ENCODE assay signal across 22 cellular contexts in genomic region chr2:100259106-100259505, GRCh38.
"Had no signal": no experiment of that assay in that cellular context is flagged by ENCODE, and none has a peak within 500 bp of the region (broad histone marks: within the 10 kb centered on the region; RNA-seq: fewer than 3 reads in every experiment).

No MANE protein-coding gene starts in this region.

- H3K9me3 ChIP-seq: left ventricle myocardium inferior, pancreas, prostate gland, vagina had no signal

- H3K4me2 ChIP-seq: hepatocyte had no signal

- H3K4me3 ChIP-seq: hepatocyte, left ventricle myocardium inferior, lung, pancreas, prostate gland, tibial nerve, vagina had no signal

- ATAC-seq: naive thymus-derived CD8-positive, alpha-beta T cell; pancreas; right cardiac atrium; sciatic nerve; stimulated activated memory B cell treated with anti-CD40 and anti-IgM and Interleukin-4, amounts not matched to agents 10 μg/mL and 1 μg/mL and 100 μg/mL, for 72 hours; stimulated activated naive CD8-positive, alpha-beta T cell treated with anti-CD3 and anti-CD28 coated beads, Interleukin-15, amount 100 ng/mL, for 72 hours had no signal

- H3K79me2 ChIP-seq: hepatocyte had no signal

- H3K27me3 ChIP-seq: hepatocyte, pancreas, tibial nerve, vagina had no signal

- H3K36me3 ChIP-seq: left ventricle myocardium inferior, pancreas, prostate gland, tibial nerve, vagina had no signal

- H3K4me1 ChIP-seq: pancreas, prostate gland, tibial nerve, vagina had no signal

- DNase-seq: islet precursor cell; left ventricle myocardium inferior; naive thymus-derived CD8-positive, alpha-beta T cell; nucleus accumbens; pancreas; retina; right cardiac atrium; small intestine; stimulated activated CD4-positive, alpha-beta T cell treated with anti-CD3 and anti-CD28 coated beads, Interleukin-1b, Interleukin-23, amount 100 ng/mL, for 48 hours; stimulated activated CD4-positive, alpha-beta T cell treated with anti-CD3 and anti-CD28 coated beads, Interleukin-2, amount 100 ng/mL, for 48 hours; stimulated activated CD4-positive, alpha-beta T cell treated with anti-CD3 and anti-CD28 coated beads, Interleukin-4, amount 100 ng/mL, for 4 hours; stimulated activated CD8-positive, alpha-beta memory T cell treated with anti-CD3 and anti-CD28 coated beads, Interleukin-4, amount 100 ng/mL, for 48 hours; stimulated activated naive CD4-positive, alpha-beta T cell treated with Interleukin-2 at 50 U/mL for 16 hours; stimulated activated naive CD8-positive, alpha-beta T cell treated with anti-CD3 and anti-CD28 coated beads, Interleukin-15, amount 100 ng/mL, for 72 hours; substantia nigra had no signal

- H3K27ac ChIP-seq: hepatocyte, left ventricle myocardium inferior, pancreas, prostate gland, tibial nerve, vagina had no signal

- H2AFZ ChIP-seq: hepatocyte had no signal
